In the genomic region with DNA sequence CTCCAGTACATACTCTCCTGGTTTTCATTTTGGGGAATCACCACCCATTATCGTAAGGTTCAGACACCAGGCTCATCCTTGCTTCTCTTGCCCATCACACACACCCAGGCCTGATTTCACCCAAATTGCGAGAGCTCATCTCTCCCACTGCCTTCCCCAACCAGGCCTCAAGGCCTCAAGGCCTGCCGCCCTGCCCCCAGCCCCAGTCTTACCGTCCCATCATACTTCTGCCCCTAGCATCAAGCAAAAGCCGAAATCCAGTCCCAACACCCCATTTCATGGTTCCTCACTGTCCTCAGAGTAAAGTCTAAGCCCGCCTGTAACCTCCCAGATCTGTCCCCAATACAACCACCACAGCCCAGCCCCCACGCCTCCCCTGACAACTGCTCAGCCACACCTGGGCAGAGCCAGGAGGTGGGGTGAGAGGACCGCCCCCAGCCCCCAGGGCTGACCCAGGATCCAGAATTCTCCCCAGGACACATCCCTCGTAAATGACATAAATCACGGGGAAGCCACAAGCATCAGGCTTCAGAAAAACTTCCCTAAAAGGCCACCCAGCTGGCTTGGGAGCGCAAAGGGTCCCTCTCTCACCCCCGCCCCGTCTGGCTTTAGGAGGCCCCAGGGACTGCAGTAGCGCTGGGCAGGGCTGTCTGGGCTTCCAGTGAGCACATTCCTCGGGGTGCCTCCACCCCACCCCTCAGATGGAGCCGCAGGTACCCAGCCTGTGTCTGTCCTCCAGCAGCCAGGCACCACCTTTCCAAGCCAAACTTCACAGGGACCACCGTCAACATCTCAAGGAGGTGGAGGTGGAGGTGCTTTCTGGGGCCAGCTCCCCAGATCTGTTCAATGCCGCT, we compare ENCODE assay signal across 1 cellular context.
TF ChIP-seq lines count a peak whose summit lies in the region.

No MANE protein-coding gene starts in this region.

TF ChIP-seq in HepG2, 621 proteins besides CTCF, POLR2A, EP300 and RAD21:
- TF ChIP-seq ZSCAN31 (CRISPR knock-in tag; IDR thresholded peaks at IDR 0.05; ENCODE audit: low read depth) (no peak), RFX1 (IDR thresholded peaks at IDR 0.05) (no peak), KDM2A (CRISPR knock-in tag; IDR thresholded peaks at IDR 0.05; ENCODE audit: borderline replicate concordance, low read depth) (no peak), REPIN1 (CRISPR knock-in tag; IDR thresholded peaks at IDR 0.05; ENCODE audit: borderline replicate concordance, low read depth) (no peak), NKX3-1 (CRISPR knock-in tag; IDR thresholded peaks at IDR 0.05) (no peak), HDAC6 (IDR thresholded peaks at IDR 0.05; ENCODE audit: low read depth, low read length) (no peak), ZNF136 (CRISPR knock-in tag; IDR thresholded peaks at IDR 0.05; ENCODE audit: low read depth) (no peak), NR2F6 (IDR thresholded peaks at IDR 0.05) (no peak), NR2F6 (CRISPR knock-in tag; IDR thresholded peaks at IDR 0.05) (no peak), SP1 (IDR thresholded peaks at IDR 0.05) (no peak), SP1 (CRISPR knock-in tag; IDR thresholded peaks at IDR 0.05) (no peak)
- TF ChIP-seq, protein P1, sequence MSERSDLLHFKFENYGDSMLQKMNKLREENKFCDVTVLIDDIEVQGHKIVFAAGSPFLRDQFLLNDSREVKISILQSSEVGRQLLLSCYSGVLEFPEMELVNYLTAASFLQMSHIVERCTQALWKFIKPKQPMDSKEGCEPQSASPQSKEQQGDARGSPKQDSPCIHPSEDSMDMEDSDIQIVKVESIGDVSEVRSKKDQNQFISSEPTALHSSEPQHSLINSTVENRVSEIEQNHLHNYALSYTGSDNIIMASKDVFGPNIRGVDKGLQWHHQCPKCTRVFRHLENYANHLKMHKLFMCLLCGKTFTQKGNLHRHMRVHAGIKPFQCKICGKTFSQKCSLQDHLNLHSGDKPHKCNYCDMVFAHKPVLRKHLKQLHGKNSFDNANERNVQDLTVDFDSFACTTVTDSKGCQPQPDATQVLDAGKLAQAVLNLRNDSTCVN (CRISPR knock-in tag; IDR thresholded peaks at IDR 0.05; ENCODE audit: borderline replicate concordance) = no peak
- TF ChIP-seq, protein P2, sequence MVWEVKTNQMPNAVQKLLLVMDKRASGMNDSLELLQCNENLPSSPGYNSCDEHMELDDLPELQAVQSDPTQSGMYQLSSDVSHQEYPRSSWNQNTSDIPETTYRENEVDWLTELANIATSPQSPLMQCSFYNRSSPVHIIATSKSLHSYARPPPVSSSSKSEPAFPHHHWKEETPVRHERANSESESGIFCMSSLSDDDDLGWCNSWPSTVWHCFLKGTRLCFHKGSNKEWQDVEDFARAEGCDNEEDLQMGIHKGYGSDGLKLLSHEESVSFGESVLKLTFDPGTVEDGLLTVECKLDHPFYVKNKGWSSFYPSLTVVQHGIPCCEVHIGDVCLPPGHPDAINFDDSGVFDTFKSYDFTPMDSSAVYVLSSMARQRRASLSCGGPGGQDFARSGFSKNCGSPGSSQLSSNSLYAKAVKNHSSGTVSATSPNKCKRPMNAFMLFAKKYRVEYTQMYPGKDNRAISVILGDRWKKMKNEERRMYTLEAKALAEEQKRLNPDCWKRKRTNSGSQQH (CRISPR knock-in tag; IDR thresholded peaks at IDR 0.05; ENCODE audit: low read depth) = no peak
